8 cellular contexts compared by ENCODE assay signal in the genomic region with DNA sequence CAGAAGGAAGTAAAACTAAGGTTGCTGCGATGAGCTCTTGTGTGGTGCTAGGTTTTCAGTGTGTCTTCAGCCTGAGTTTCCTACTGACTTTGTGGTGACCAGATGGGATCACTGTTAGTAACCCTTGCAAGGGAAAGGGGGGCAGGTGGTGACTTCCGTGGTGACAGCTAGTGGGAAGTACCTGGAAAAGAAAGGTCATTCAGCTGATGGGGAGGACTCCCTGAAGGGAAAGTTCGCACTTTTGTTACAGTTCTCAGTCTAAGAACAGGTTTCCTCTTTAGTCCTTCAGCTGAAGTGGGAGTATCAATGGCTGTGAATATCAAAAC. TPM values are rescaled to one million over a fixed set of nuclear protein-coding genes. Genes with fewer than 3 reads are reported as not detected.
DNase-seq lines count a peak whose midpoint lies in the region; ATAC-seq, FAIRE-seq and TF ChIP-seq lines count a peak whose summit lies in the region.

No MANE protein-coding gene starts in this region.

- no peaks in the 10 kb centered on the region for H3K9me3 Mint-ChIP-seq in activated T-helper 2 cell treated with anti-CD3 and anti-CD28 coated beads, Interferon-gamma antibody, Interleukin-2, Interleukin-4, amounts not matched to agents 10 μg/mL and 5 μg/mL and 100 μg/mL, durations not matched to agents 14 hours and 24 hours and 36 hours

- H3K9me3 ChIP-seq in psoas muscle = no peaks in the 10 kb centered on the region

- peaks cover 37% of the 10 kb centered on the region for H3K4me1 Mint-ChIP-seq in activated T-helper 2 cell treated with anti-CD3 and anti-CD28 coated beads, Interferon-gamma antibody, Interleukin-2, Interleukin-4, amounts not matched to agents 10 μg/mL and 5 μg/mL and 100 μg/mL, durations not matched to agents 14 hours and 24 hours and 36 hours (ENCODE audit: low read depth)

- H3K27ac Mint-ChIP-seq in activated T-helper 2 cell treated with anti-CD3 and anti-CD28 coated beads, Interferon-gamma antibody, Interleukin-2, Interleukin-4, amounts not matched to agents 10 μg/mL and 5 μg/mL and 100 μg/mL, durations not matched to agents 14 hours and 24 hours and 36 hours = peak overlapping the region; percentile 88

- in situ Hi-C loops in KBM-7 (cut with MboI; ENCODE audit: low pct_unique_long_range_greater_than_20kb, low sequenced_read_pairs) = no loop called here

- H3K36me3 Mint-ChIP-seq in activated T-helper 2 cell treated with anti-CD3 and anti-CD28 coated beads, Interferon-gamma antibody, Interleukin-2, Interleukin-4, amounts not matched to agents 10 μg/mL and 5 μg/mL and 100 μg/mL, durations not matched to agents 14 hours and 24 hours and 36 hours (ENCODE audit: low read depth) = peaks cover 41% of the 10 kb centered on the region

- WGBS in psoas muscle, 3 donors = 64 to 81% (median 65%) methylated on average over 3 of the region's 3 CpGs

- peaks cover 17% of the 10 kb centered on the region for H3K4me1 ChIP-seq in psoas muscle

- no peak overlapping the region for H3K27ac ChIP-seq in psoas muscle

- intact Hi-C loops in activated T-helper 2 cell treated with anti-CD3 and anti-CD28 coated beads, Interferon-gamma antibody, Interleukin-2, Interleukin-4, amounts not matched to agents 10 μg/mL and 5 μg/mL and 100 μg/mL, durations not matched to agents 14 hours and 24 hours and 36 hours (cut with micrococcal nuclease) = loop anchor here (2.0 to 10.0 kb wide), 7 partner anchors 43 to 1207 kb away; a partner anchor contains a TSS
- intact Hi-C loops in psoas muscle (cut with DNase I) = loop anchor here in 1 of 2 donors (5.0 kb wide), 1 partner anchor 268 kb away; no protein-coding TSS in a partner anchor

- no peak for DNase-seq in GM12864 (ENCODE audit: low read depth)
- DNase-seq in KBM-7 = peak; percentile 32
- peak; percentile 18 for DNase-seq in activated T-helper 2 cell treated with anti-CD3 and anti-CD28 coated beads, Interferon-gamma antibody, Interleukin-2, Interleukin-4, amounts not matched to agents 10 μg/mL and 5 μg/mL and 100 μg/mL, durations not matched to agents 14 hours and 24 hours and 36 hours (ENCODE audit: low spot score)
- DNase-seq in psoas muscle = no peak
- no peak for DNase-seq in D721Med (ENCODE audit: insufficient read length, low spot score)
- DNase-seq in GM03348 (ENCODE audit: low spot score) = no peak
- DNase-seq in amniotic stem cell (lab: John Stamatoyannopoulos, UW) = no peak

- no peak for TF ChIP-seq CTCF in GM12864 (IDR thresholded peaks at IDR 0.05; ENCODE audit: low read depth, low read length, missing control alignments)
- no peak for TF ChIP-seq CTCF in psoas muscle (IDR thresholded peaks at IDR 0.05)
- TF ChIP-seq CTCF in D721Med (IDR thresholded peaks at IDR 0.05; ENCODE audit: insufficient read depth, missing control alignments) = no peak

- no peaks in the 10 kb centered on the region for H3K27me3 Mint-ChIP-seq in activated T-helper 2 cell treated with anti-CD3 and anti-CD28 coated beads, Interferon-gamma antibody, Interleukin-2, Interleukin-4, amounts not matched to agents 10 μg/mL and 5 μg/mL and 100 μg/mL, durations not matched to agents 14 hours and 24 hours and 36 hours (ENCODE audit: low read depth)

- FAIRE-seq in D721Med (lab: Jason Lieb, UNC) = no peak

- peak overlapping the region; percentile 89 for H3K4me3 Mint-ChIP-seq in activated T-helper 2 cell treated with anti-CD3 and anti-CD28 coated beads, Interferon-gamma antibody, Interleukin-2, Interleukin-4, amounts not matched to agents 10 μg/mL and 5 μg/mL and 100 μg/mL, durations not matched to agents 14 hours and 24 hours and 36 hours (ENCODE audit: low read depth)

- no peak for ATAC-seq in psoas muscle
- ATAC-seq in activated CD4-positive, CD25-positive, alpha-beta regulatory T cell treated with anti-CD3 and anti-CD28 coated beads, Interleukin-2, amount 50 U/mL, for 24 hours = no peak

- no peaks in the 10 kb centered on the region for H3K27me3 ChIP-seq in psoas muscle (ENCODE audit: insufficient read depth in 3 of 3, low read length in 2 of 3)

- H3K4me3 ChIP-seq in GM12864 (ENCODE audit: low read depth, low read length) = peak overlapping the region; percentile 99; the same call in 1 of the 2 replicates
- H3K4me3 ChIP-seq in psoas muscle = peak overlapping the region; percentile 99

- H3K36me3 ChIP-seq in psoas muscle (ENCODE audit: insufficient read depth in 1 of 2, low read depth in 1 of 2) = peaks cover 0 to 17% of the 10 kb centered on the region in 2 donors

RNA-seq across cellular contexts. Expression of a gene that starts 2.1 kb away (rescaled TPM):
- total RNA-seq in activated T-helper 2 cell treated with anti-CD3 and anti-CD28 coated beads, Interferon-gamma antibody, Interleukin-2, Interleukin-4, amounts not matched to agents 10 μg/mL and 5 μg/mL and 100 μg/mL, durations not matched to agents 14 hours and 24 hours and 36 hours = 115 and 122 TPM in 2 replicates
- total RNA-seq in psoas muscle = 10 to 100 TPM; 11.7 to 20.7 (median 18.8) TPM
- polyA plus RNA-seq in psoas muscle = 10 to 100 TPM in 1 of 3 donors, 1 to 10 TPM in 2; 5.1 to 12.0 (median 8.4) TPM

RNA-seq across cellular contexts. Expression of a gene that starts 43.4 kb away (rescaled TPM):
- total RNA-seq in activated T-helper 2 cell treated with anti-CD3 and anti-CD28 coated beads, Interferon-gamma antibody, Interleukin-2, Interleukin-4, amounts not matched to agents 10 μg/mL and 5 μg/mL and 100 μg/mL, durations not matched to agents 14 hours and 24 hours and 36 hours = 3.0 and 3.3 TPM in 2 replicates
- 1 to 10 TPM; 1.4 to 2.4 (median 1.7) TPM for total RNA-seq in psoas muscle
- polyA plus RNA-seq in psoas muscle = 1 to 10 TPM; 1.1 to 8.1 (median 2.8) TPM

RNA-seq across cellular contexts. Expression of a gene that starts 47.8 kb away (rescaled TPM):
- 0.25 and 0.41 TPM in 2 replicates for total RNA-seq in activated T-helper 2 cell treated with anti-CD3 and anti-CD28 coated beads, Interferon-gamma antibody, Interleukin-2, Interleukin-4, amounts not matched to agents 10 μg/mL and 5 μg/mL and 100 μg/mL, durations not matched to agents 14 hours and 24 hours and 36 hours
- under 1 TPM in 3 of 4 donors, not detected in 1; 0.04 to 0.84 (median 0.59) TPM for total RNA-seq in psoas muscle
- under 1 TPM; 0.01 to 0.38 (median 0.10) TPM for polyA plus RNA-seq in psoas muscle

Comparison
In these comparisons a context has a peak if more than half of its experiments do, and no peak if none do; other contexts are left out.
1. DNase-seq: peak in KBM-7 (single experiment) and activated T-helper 2 cell treated with anti-CD3 and anti-CD28 coated beads, Interferon-gamma antibody, Interleukin-2, Interleukin-4, amounts not matched to agents 10 μg/mL and 5 μg/mL and 100 μg/mL, durations not matched to agents 14 hours and 24 hours and 36 hours (single experiment); none in GM12864 (single experiment), psoas muscle (0 of 2), D721Med (single experiment), GM03348 (single experiment) and amniotic stem cell (single experiment).